In the genomic region with DNA sequence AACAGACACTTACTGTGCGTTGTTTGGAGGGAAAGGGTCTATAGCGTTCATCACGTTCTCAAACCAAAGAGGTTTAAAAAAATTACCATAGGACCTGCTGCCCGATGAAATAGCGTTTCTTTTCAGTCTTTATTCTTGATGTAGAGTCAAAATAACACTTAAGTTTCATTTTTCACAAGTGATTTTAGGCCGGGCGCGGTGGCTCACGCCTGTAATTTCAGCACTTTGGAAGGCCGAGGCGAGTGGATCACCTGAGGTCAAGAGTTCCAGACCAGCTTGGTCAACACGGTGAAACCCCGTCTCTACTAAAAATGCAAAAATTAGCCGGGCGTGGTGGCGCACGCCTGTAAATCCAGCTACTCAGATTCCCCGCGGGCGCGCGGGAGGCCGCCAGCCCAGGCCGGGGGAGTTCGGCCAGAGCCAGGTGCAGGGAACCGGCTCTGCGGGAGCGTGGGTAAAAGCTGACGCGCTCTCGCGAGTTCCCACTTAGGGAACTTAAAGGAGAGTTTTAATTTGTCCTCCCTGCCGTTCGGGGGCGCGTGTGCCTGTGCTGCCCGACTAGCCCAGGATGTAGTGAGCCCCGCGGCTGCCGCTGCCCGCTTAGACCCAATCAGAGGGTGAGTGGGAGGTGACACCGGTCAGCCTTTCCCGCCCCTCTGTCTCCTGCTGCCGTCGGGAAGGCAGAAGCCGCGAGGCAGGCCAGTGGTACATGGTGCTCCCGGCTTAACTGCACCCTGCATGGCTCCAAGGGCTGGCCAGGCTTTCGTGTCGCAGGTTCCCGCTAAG, we compare ENCODE assay signal across 8 cellular contexts. TPM values are rescaled to one million over a fixed set of nuclear protein-coding genes. Genes with fewer than 3 reads are reported as not detected.
A peak's percentile ranks its signal among the peaks of the same experiment; 100 is the strongest.
DNase-seq lines count a peak whose midpoint lies in the region; ATAC-seq and TF ChIP-seq lines count a peak whose summit lies in the region.

No MANE protein-coding gene starts in this region.

- TF ChIP-seq CTCF in GM12864 (IDR thresholded peaks at IDR 0.05; ENCODE audit: low read depth, low read length, missing control alignments) (no peak), HEK293 (tag by site-specific recombination; IDR thresholded peaks at IDR 0.05) (no peak), PC-3 (conservative IDR thresholded peaks at IDR 0.05; ENCODE audit: low read depth, low read length) (no peak), gastroesophageal sphincter (IDR thresholded peaks at IDR 0.05) (peak in 1 of 4 experiments; percentile 48), osteoblast (IDR thresholded peaks at IDR 0.05; ENCODE audit: extremely low read depth, low read depth, low read length) (no peak), thyroid gland (IDR thresholded peaks at IDR 0.05) (no peak)

- peak in 1 of 2 donors; percentile 35 for TF ChIP-seq POLR2A in gastroesophageal sphincter (IDR thresholded peaks at IDR 0.05)
- peak in 1 of 2 donors; percentile 54 for TF ChIP-seq POLR2A in thyroid gland (IDR thresholded peaks at IDR 0.05)

- no peaks in the 10 kb centered on the region for H4K20me1 ChIP-seq in PC-3 (ENCODE audit: low read length)
- H4K20me1 ChIP-seq in osteoblast (ENCODE audit: insufficient read depth, low read length): no peaks in the 10 kb centered on the region

- BruUV-seq in PC-3 (replicated peaks; lab: Mats Ljungman, UMichigan): no TSS peak

- DNase-seq in GM12864 (ENCODE audit: low read depth) (peak; percentile 36), PC-3 (peak; percentile 9), osteoblast (ENCODE audit: insufficient read length, low spot score, missing footprints) (peak; percentile 95), thyroid gland (peak; percentile 72 to 78), HK-2 (ENCODE audit: unreplicated experiment) (no peak)
- DNase-seq in activated gamma-delta T cell treated with anti-CD3 and anti-CD28 coated beads, Interleukin-2, amount 50 U/mL, for 16 hours (ENCODE audit: low read depth): peak; percentile 42

- H3F3A ChIP-seq in PC-3 (ENCODE audit: low read length, unreplicated experiment): no peaks in the 10 kb centered on the region

- ATAC-seq in PC-3 (peak; percentile 19; the same call in 1 of the 2 replicates), gastroesophageal sphincter (peak; percentile 92)

- H3K9ac ChIP-seq in PC-3 (ENCODE audit: low read length): peak overlapping the region; percentile 86

- H3K79me2 ChIP-seq in PC-3 (ENCODE audit: low read length) (peaks cover 32% of the 10 kb centered on the region), osteoblast (ENCODE audit: insufficient read depth, low read length) (peaks cover 28% of the 10 kb centered on the region)

- peak overlapping the region; percentile 96 for H2AFZ ChIP-seq in PC-3 (ENCODE audit: low read length)
- peak overlapping the region; percentile 96 for H2AFZ ChIP-seq in osteoblast (ENCODE audit: low read length)

- H3K27ac ChIP-seq in HEK293 (ENCODE audit: extremely low read depth, low read depth, low read length) (no peak overlapping the region), PC-3 (ENCODE audit: low read length) (no peak overlapping the region), gastroesophageal sphincter (peak overlapping the region in 3 of 4 donors; percentile 86 to 91 (median 88)), osteoblast (ENCODE audit: low read depth, low read length) (no peak overlapping the region), thyroid gland (peak overlapping the region in 2 of 3 donors; percentile 79 to 81)

- no peaks in the 10 kb centered on the region for H3K9me3 ChIP-seq in HEK293 (ENCODE audit: control insufficient read depth, insufficient read depth, low read depth, low read length)
- no peaks in the 10 kb centered on the region for H3K9me3 ChIP-seq in PC-3 (ENCODE audit: low read length)
- H3K9me3 ChIP-seq in gastroesophageal sphincter: no peaks in the 10 kb centered on the region
- H3K9me3 ChIP-seq in osteoblast (ENCODE audit: low read depth, low read length): no peaks in the 10 kb centered on the region
- no peaks in the 10 kb centered on the region for H3K9me3 ChIP-seq in thyroid gland

- 0 out of 2 replicates have a peak, but pooled peaks cover 2% of the 10 kb centered on the region for H3K4me1 ChIP-seq in HEK293 (ENCODE audit: control insufficient read depth, insufficient read depth, low read length)
- no peaks in the 10 kb centered on the region for H3K4me1 ChIP-seq in PC-3 (ENCODE audit: insufficient read depth, low read length)
- H3K4me1 ChIP-seq in gastroesophageal sphincter: peaks cover 0 to 41% (median 10%) of the 10 kb centered on the region in 3 donors
- peaks cover 8% of the 10 kb centered on the region for H3K4me1 ChIP-seq in osteoblast (ENCODE audit: insufficient read depth, low read length)
- H3K4me1 ChIP-seq in thyroid gland: peaks cover 7 to 11% of the 10 kb centered on the region in 2 donors

- H3K9me2 ChIP-seq in PC-3 (replicated peaks; ENCODE audit: low read length): no peaks in the 10 kb centered on the region

- H3K36me3 ChIP-seq in HEK293 (ENCODE audit: control insufficient read depth in 2 of 2, insufficient read depth in 1 of 2, low read length in 2 of 2) (no peaks in the 10 kb centered on the region), PC-3 (ENCODE audit: low read depth, low read length) (no peaks in the 10 kb centered on the region), gastroesophageal sphincter (no peaks in the 10 kb centered on the region), osteoblast (ENCODE audit: insufficient read depth, low read length) (no peaks in the 10 kb centered on the region), thyroid gland (no peaks in the 10 kb centered on the region)

- POLR2A ChIA-PET in HEK293 (lab: Yijun Ruan, JAX) (interaction anchor here (1.5 to 1.7 kb wide), 2 partner anchors 36 to 254 kb away, joined by 4 to 7 read pairs; a partner anchor contains a TSS), PC-3 (lab: Charles Lee; ENCODE audit: unreplicated experiment) (no interaction called here)

- H3K4me2 ChIP-seq in PC-3 (ENCODE audit: low read length): peak overlapping the region; percentile 91
- H3K4me2 ChIP-seq in osteoblast (ENCODE audit: insufficient read depth, low read length): peak overlapping the region; percentile 89

- no peaks in the 10 kb centered on the region for H3K27me3 ChIP-seq in PC-3 (ENCODE audit: low read length)
- H3K27me3 ChIP-seq in gastroesophageal sphincter: no peaks in the 10 kb centered on the region
- H3K27me3 ChIP-seq in osteoblast (ENCODE audit: insufficient read depth, low read length): no peaks in the 10 kb centered on the region
- H3K27me3 ChIP-seq in thyroid gland: no peaks in the 10 kb centered on the region

- H3K4me3 ChIP-seq in GM12864 (ENCODE audit: low read depth, low read length): peak overlapping the region; percentile 82
- H3K4me3 ChIP-seq in HEK293 (ENCODE audit: low read depth, low read length): no peak overlapping the region
- peak overlapping the region; percentile 98 for H3K4me3 ChIP-seq in PC-3 (ENCODE audit: low read length)
- H3K4me3 ChIP-seq in gastroesophageal sphincter: peak overlapping the region; percentile 78 to 83
- H3K4me3 ChIP-seq in osteoblast (ENCODE audit: insufficient read depth, low read length): peak overlapping the region; percentile 78
- peak overlapping the region; percentile 54 to 61 (median 61) for H3K4me3 ChIP-seq in thyroid gland (replicated peaks in 1 of 3)

- intact Hi-C loops in PC-3 (cut with micrococcal nuclease) (no loop called here), thyroid gland (cut with DNase I) (no loop called here)

- no peak for TF ChIP-seq EP300 in gastroesophageal sphincter (IDR thresholded peaks at IDR 0.05)

- CTCF ChIA-PET in HEK293 (lab: Yijun Ruan, JAX) (no interaction called here), PC-3 (lab: Charles Lee) (no interaction called here)

- 5 to 8% methylated on average over 3 to 16 of the region's 51 CpGs for WGBS in gastroesophageal sphincter (ENCODE audit: low coverage in 1 of 2), 2 donors
- WGBS in thyroid gland, 2 donors: 6 to 13% methylated on average over 20 to 43 of the region's 51 CpGs

TF ChIP-seq in HEK293, 187 proteins besides CTCF, POLR2A, EP300 and RAD21:
- TF ChIP-seq ZNF202 (tag by site-specific recombination; IDR thresholded peaks at IDR 0.05; ENCODE audit: borderline replicate concordance) (peak; percentile 19; the same call in 1 of the 2 replicates), FEZF1 (tag by site-specific recombination; IDR thresholded peaks at IDR 0.05) (no peak), ZNF211 (tag by site-specific recombination; IDR thresholded peaks at IDR 0.05; ENCODE audit: low read depth) (no peak), KLF1 (tag by site-specific recombination; IDR thresholded peaks at IDR 0.05) (no peak), ZNF837 (tag by site-specific recombination; IDR thresholded peaks at IDR 0.05) (no peak)

RNA-seq across cellular contexts. Expression of a gene that starts 35.8 kb away (rescaled TPM):
- total RNA-seq in PC-3 (2014; rRNA removed) (3.9 and 6.9 TPM in 2 replicates), gastroesophageal sphincter (10 to 100 TPM in 2 of 4 donors, 1 to 10 TPM in 2; 7.0 to 13.5 (median 10.5) TPM), osteoblast (6.5 and 8.0 TPM in 2 replicates), thyroid gland (10 to 100 TPM in 2 of 4 donors, 1 to 10 TPM in 2; 5.7 to 14.8 (median 10.4) TPM)

Comparison
In these comparisons a context has a peak if more than half of its experiments do, and no peak if none do; other contexts are left out.
1. H3K27ac ChIP-seq: peak in gastroesophageal sphincter (3 of 4) and thyroid gland (2 of 3); none in HEK293 (single experiment), PC-3 (single experiment) and osteoblast (single experiment).